In genomic region chr16:57627184-57627871, GRCh38 we compare ENCODE assay signal across 10 cellular contexts. TPM values are rescaled to one million over a fixed set of nuclear protein-coding genes. Genes with fewer than 3 reads are reported as not detected.
A peak's percentile ranks its signal among the peaks of the same experiment; 100 is the strongest.
DNase-seq lines count a peak whose midpoint lies in the region; ATAC-seq, FAIRE-seq and TF ChIP-seq lines count a peak whose summit lies in the region.
"Had no signal": no experiment of that assay in that cellular context is flagged by ENCODE, and none has a peak within 500 bp of the region (broad histone marks: within the 10 kb centered on the region; RNA-seq: fewer than 3 reads in every experiment).

No MANE protein-coding gene starts in this region.

- CTCF ChIA-PET in SK-N-SH (lab: Yijun Ruan, JAX): interaction anchor here (0.7 to 1.9 kb wide), 15 partner anchors 8 to 108 kb away, joined by 3 to 7 read pairs (median 4); partner anchors contain the start of gene KATNB1

- H3F3A ChIP-seq in SK-N-SH (replicated peaks; ENCODE audit: insufficient read depth): peaks cover 6% of the 10 kb centered on the region

- H3K27me3 ChIP-seq in SK-N-SH (ENCODE audit: insufficient read depth): no peaks in the 10 kb centered on the region
- H3K27me3 ChIP-seq in psoas muscle (ENCODE audit: insufficient read depth in 3 of 3, low read length in 2 of 3): peaks cover 0 to 14% (median 10%) of the 10 kb centered on the region in 3 donors

- no peak for FAIRE-seq in GM19239 (lab: Jason Lieb, UNC)

- intact Hi-C loops in psoas muscle (cut with DNase I): no loop called here

- H3K4me2 ChIP-seq in SK-N-SH: peak overlapping the region; percentile 86

- H3K27ac ChIP-seq in SK-N-SH (ENCODE audit: low read depth in 2 of 2, low read length in 1 of 2) (peak overlapping the region in 1 of 2 experiments; percentile 94; a peak in 2 of 4 replicates), psoas muscle (peak overlapping the region; percentile 34)

- TF ChIP-seq EP300 in SK-N-SH (IDR thresholded peaks at IDR 0.05; ENCODE audit: borderline replicate concordance in 1 of 2, low read depth in 1 of 2, low read length in 1 of 2): no peak; a peak in 1 of 4 replicates

- peaks cover 20 to 26% of the 10 kb centered on the region in 2 experiments; a peak in 3 of 4 replicates for H3K4me1 ChIP-seq in SK-N-SH (ENCODE audit: control insufficient read depth in 1 of 2, insufficient read depth in 2 of 2, low read depth in 1 of 2, low read length in 1 of 2)
- H3K4me1 ChIP-seq in psoas muscle: peaks cover 6% of the 10 kb centered on the region

- DNase-seq in GM04503 (ENCODE audit: low read depth) (peak; percentile 69), SK-N-SH (peak; percentile 59), fibroblast of pulmonary artery (ENCODE audit: low read depth) (peak; percentile 75), psoas muscle (peak in 1 of 2 donors; percentile 34), GOT3 (lab: John Stamatoyannopoulos, UW) (no peak), GM19239 (ENCODE audit: insufficient read length, low spot score) (no peak)
- DNase-seq: NCI-H526 treated with DMSO at 0.1 percent for 48 hours; stimulated activated CD4-positive, alpha-beta T cell treated with anti-CD3 and anti-CD28 coated beads, Interleukin-4, amount 100 ng/mL, for 4 hours had no signal

- TF ChIP-seq CTCF in SK-N-SH (IDR thresholded peaks at IDR 0.05) (peak; percentile 55), fibroblast of pulmonary artery (IDR thresholded peaks at IDR 0.05; ENCODE audit: low read length, missing control alignments) (peak; percentile 42), psoas muscle (IDR thresholded peaks at IDR 0.05) (no peak)

- no peaks in the 10 kb centered on the region for H4K20me1 ChIP-seq in SK-N-SH (ENCODE audit: insufficient read depth)

- H3K36me3 ChIP-seq in SK-N-SH (replicated peaks in 1 of 2; ENCODE audit: control insufficient read depth in 1 of 2, insufficient read depth in 2 of 2, low read length in 1 of 2): no peaks in the 10 kb centered on the region
- no peaks in the 10 kb centered on the region for H3K36me3 ChIP-seq in psoas muscle (ENCODE audit: insufficient read depth in 1 of 2, low read depth in 1 of 2)

- POLR2A ChIA-PET in SK-N-SH (lab: Yijun Ruan, JAX): no interaction called here

- no peaks in the 10 kb centered on the region for H3K9me3 ChIP-seq in SK-N-SH
- no peaks in the 10 kb centered on the region for H3K9me3 ChIP-seq in psoas muscle

- no peaks in the 10 kb centered on the region for H3K9me2 ChIP-seq in SK-N-SH

- ATAC-seq in psoas muscle (peak in 1 of 4 donors; percentile 23), GM18861 (IDR thresholded peaks at IDR 0.05; ENCODE audit: unreplicated experiment) (no peak), HG03196 (IDR thresholded peaks at IDR 0.05; ENCODE audit: unreplicated experiment) (no peak)

- peak; percentile 19; the same call in 1 of the 2 replicates for TF ChIP-seq RAD21 in SK-N-SH (IDR thresholded peaks at IDR 0.05; ENCODE audit: low read length)

- no peaks in the 10 kb centered on the region for H3K79me2 ChIP-seq in SK-N-SH (ENCODE audit: insufficient read depth)

- H2AFZ ChIP-seq in SK-N-SH (ENCODE audit: low read depth): no peak overlapping the region

- peak overlapping the region; percentile 64; the same call in 1 of the 2 replicates for H3K9ac ChIP-seq in SK-N-SH

- H3K4me3 ChIP-seq in SK-N-SH (ENCODE audit: low read depth in 2 of 2, low read length in 1 of 2) (peak overlapping the region in 1 of 2 experiments; percentile 25; a peak in 2 of 4 replicates), fibroblast of pulmonary artery (replicated peaks; ENCODE audit: low read depth, low read length) (no peak overlapping the region), psoas muscle (no peak overlapping the region)

- 50% methylated on average over 6 of the region's 15 CpGs for WGBS in SK-N-SH (ENCODE audit: low lambda C conversion rate)
- 59 to 66% (median 60%) methylated on average over 15 of the region's 15 CpGs for WGBS in psoas muscle, 3 donors

TF ChIP-seq in SK-N-SH, 30 proteins besides CTCF, POLR2A, EP300 and RAD21:
- no peak for TF ChIP-seq GABPA (IDR thresholded peaks at IDR 0.05; ENCODE audit: low read depth)
- TF ChIP-seq TCF12 (IDR thresholded peaks at IDR 0.05): peak; percentile 22; the same call in 1 of the 2 replicates

RNA-seq across cellular contexts. Expression of gene ADGRG1, which starts 1.1 kb away (rescaled TPM):
- polyA plus RNA-seq in SK-N-SH (2012; rRNA removed) (2.6 and 7.4 TPM in 2 replicates), psoas muscle (10 to 100 TPM in 1 of 3 donors, 1 to 10 TPM in 2; 5.3 to 10.4 (median 7.4) TPM)
- 3.1 and 4.6 TPM in 2 replicates for polyA plus RNA-seq in SK-N-SH (2012; cell fraction: cytosol; rRNA removed)
- polyA plus RNA-seq in SK-N-SH (2012; cell fraction: nucleus; rRNA removed): 8.1 and 10.9 TPM in 2 replicates
- total RNA-seq in psoas muscle: 10 to 100 TPM; 14.2 to 19.4 (median 15.7) TPM

RNA-seq across cellular contexts. Expression of gene ADGRG3, which starts 40.8 kb away (rescaled TPM):
- not detected in 2 replicates for polyA plus RNA-seq in SK-N-SH (2012; rRNA removed)
- not detected in 2 replicates for polyA plus RNA-seq in SK-N-SH (2012; cell fraction: cytosol; rRNA removed)
- not detected in 2 replicates for polyA plus RNA-seq in SK-N-SH (2012; cell fraction: nucleus; rRNA removed)
- total RNA-seq in psoas muscle: under 1 TPM; 0.19 to 0.57 (median 0.31) TPM
- under 1 TPM; 0.16 to 0.37 (median 0.31) TPM for polyA plus RNA-seq in psoas muscle

Comparison
In these comparisons a context has a peak if more than half of its experiments do, and no peak if none do; other contexts are left out.
1. DNase-seq: peak in GM04503 (single experiment), SK-N-SH (single experiment) and fibroblast of pulmonary artery (single experiment); none in GOT3 (single experiment) and GM19239 (single experiment).